ENCODE assay signal across 8 cellular contexts in genomic region chr19:55484571-55485438, GRCh38. TPM values are rescaled to one million over a fixed set of nuclear protein-coding genes. Genes with fewer than 3 reads are reported as not detected.
DNase-seq lines count a peak whose midpoint lies in the region; ATAC-seq and TF ChIP-seq lines count a peak whose summit lies in the region.

Gene NAT14, plus strand, starts transcription at chr19:55485188. Its CDS starts 521 bp downstream, at chr19:55485709.

- H3K79me1 ChIP-seq in mesenchymal stem cell (replicated peaks; ENCODE audit: low read length, poor library complexity, severe bottlenecking), result peaks cover 22% of the 10 kb centered on the region

- 4% methylated on average over 69 of the region's 80 CpGs for WGBS in mesenchymal stem cell

- no peak for TF ChIP-seq CTCF in HFFc6 (IDR thresholded peaks at IDR 0.05)
- no peak for TF ChIP-seq CTCF in activated CD8-positive, alpha-beta T cell treated with anti-CD3 and anti-CD28 coated beads for 36 hours (IDR thresholded peaks at IDR 0.05)

- H3K4me1 ChIP-seq in effector memory CD4-positive, alpha-beta T cell (ENCODE audit: control insufficient read depth, insufficient read depth, low read length, poor library complexity, severe bottlenecking), result peaks cover 19% of the 10 kb centered on the region
- H3K4me1 ChIP-seq in mesenchymal stem cell (ENCODE audit: control insufficient read depth, insufficient read depth, low read depth, low read length), result peaks cover 65% of the 10 kb centered on the region

- H3K4me3 Mint-ChIP-seq in HFFc6, result peak within 1 kb of the TSS; percentile 87
- peak within 1 kb of the TSS; percentile 82 for H3K4me3 Mint-ChIP-seq in activated CD8-positive, alpha-beta T cell treated with anti-CD3 and anti-CD28 coated beads for 36 hours

- peak within 1 kb of the TSS; percentile 92 for H3K4me2 ChIP-seq in mesenchymal stem cell (ENCODE audit: low read length, poor library complexity, severe bottlenecking)

- H3K27ac Mint-ChIP-seq in HFFc6, result peak within 1 kb of the TSS; percentile 97
- H3K27ac Mint-ChIP-seq in activated CD8-positive, alpha-beta T cell treated with anti-CD3 and anti-CD28 coated beads for 36 hours, result peak within 1 kb of the TSS; percentile 84

- H2BK12ac ChIP-seq in mesenchymal stem cell (ENCODE audit: low read length in 2 of 2), result peak within 1 kb of the TSS; percentile 14 to 92

- H3K36me3 Mint-ChIP-seq in HFFc6 (ENCODE audit: low read depth), result no peaks in the 10 kb centered on the region
- H3K36me3 Mint-ChIP-seq in activated CD8-positive, alpha-beta T cell treated with anti-CD3 and anti-CD28 coated beads for 36 hours (ENCODE audit: low read depth), result no peaks in the 10 kb centered on the region

- peaks cover 30% of the 10 kb centered on the region for H3K4me1 Mint-ChIP-seq in HFFc6 (ENCODE audit: low read depth)
- H3K4me1 Mint-ChIP-seq in activated CD8-positive, alpha-beta T cell treated with anti-CD3 and anti-CD28 coated beads for 36 hours (ENCODE audit: low read depth), result peaks cover 22% of the 10 kb centered on the region

- H3K23ac ChIP-seq in mesenchymal stem cell (ENCODE audit: low read length in 2 of 2), result peak within 1 kb of the TSS in 1 of 2 experiments; percentile 38

- ATAC-seq in activated CD8-positive, alpha-beta T cell treated with anti-CD3 and anti-CD28 coated beads for 36 hours, result peak; percentile 69
- no peak for ATAC-seq in HG03457 (IDR thresholded peaks at IDR 0.05; ENCODE audit: unreplicated experiment)

- H2AK5ac ChIP-seq in mesenchymal stem cell (ENCODE audit: low read length, severe bottlenecking), result peak within 1 kb of the TSS; percentile 38

- H3K9ac ChIP-seq in mesenchymal stem cell (ENCODE audit: low read length), result peak within 1 kb of the TSS; percentile 86

- peak within 1 kb of the TSS; percentile 76 for H4K91ac ChIP-seq in mesenchymal stem cell (ENCODE audit: low read length)

- peak within 1 kb of the TSS; percentile 58 for H3K27ac ChIP-seq in effector memory CD4-positive, alpha-beta T cell (ENCODE audit: insufficient read depth, low read length, poor library complexity, severe bottlenecking)
- peak within 1 kb of the TSS; percentile 87 for H3K27ac ChIP-seq in mesenchymal stem cell (ENCODE audit: low read length, poor library complexity, severe bottlenecking)

- no peaks in the 10 kb centered on the region for H3K9me3 ChIP-seq in effector memory CD4-positive, alpha-beta T cell (ENCODE audit: control insufficient read depth, low read length)
- H3K9me3 ChIP-seq in mesenchymal stem cell (ENCODE audit: control insufficient read depth, low read length), result no peaks in the 10 kb centered on the region

- peak within 1 kb of the TSS; percentile 62 for H2AFZ ChIP-seq in mesenchymal stem cell (ENCODE audit: low read depth, low read length)

- peaks cover 19% of the 10 kb centered on the region for H3K36me3 ChIP-seq in effector memory CD4-positive, alpha-beta T cell (ENCODE audit: control insufficient read depth, insufficient read depth, low read length)
- H3K36me3 ChIP-seq in mesenchymal stem cell (ENCODE audit: control insufficient read depth in 1 of 2, insufficient read depth in 2 of 2, low read depth in 1 of 2, low read length in 2 of 2), result peaks cover 6 to 59% of the 10 kb centered on the region in 2 experiments

- H3K27me3 Mint-ChIP-seq in HFFc6 (ENCODE audit: insufficient read depth), result peaks cover 4% of the 10 kb centered on the region
- no peaks in the 10 kb centered on the region for H3K27me3 Mint-ChIP-seq in activated CD8-positive, alpha-beta T cell treated with anti-CD3 and anti-CD28 coated beads for 36 hours

- no peaks in the 10 kb centered on the region for H3K27me3 ChIP-seq in effector memory CD4-positive, alpha-beta T cell (replicated peaks; ENCODE audit: control insufficient read depth, insufficient read depth, low read length, poor library complexity, severe bottlenecking)
- H3K27me3 ChIP-seq in mesenchymal stem cell (ENCODE audit: control insufficient read depth in 1 of 2, insufficient read depth in 1 of 2, low read length in 2 of 2), result no peaks in the 10 kb centered on the region

- H4K8ac ChIP-seq in mesenchymal stem cell (ENCODE audit: low read length), result peak within 1 kb of the TSS; percentile 90

- intact Hi-C loops in activated CD8-positive, alpha-beta T cell treated with anti-CD3 and anti-CD28 coated beads for 36 hours (cut with micrococcal nuclease), result no loop called here

- POLR2A ChIA-PET in activated CD8-positive, alpha-beta T cell treated with anti-CD3 and anti-CD28 coated beads for 36 hours (lab: Charles Lee), result interaction anchor here (0.7 to 3.5 kb wide), 6 partner anchors 8 to 287 kb away, joined by 3 to 22 read pairs (median 5); partner anchors contain the start of genes UBE2S and ZNF628

- H2BK120ac ChIP-seq in mesenchymal stem cell (ENCODE audit: low read depth, low read length), result peak within 1 kb of the TSS; percentile 99

- peak within 1 kb of the TSS; percentile 81 for H2BK5ac ChIP-seq in mesenchymal stem cell (ENCODE audit: low read depth, low read length, poor library complexity, severe bottlenecking)

- CTCF ChIA-PET in activated CD8-positive, alpha-beta T cell treated with anti-CD3 and anti-CD28 coated beads for 36 hours (lab: Charles Lee), result interaction anchor here (0.9 to 5.6 kb wide), 4 partner anchors 9 to 122 kb away, joined by 3 to 31 read pairs (median 6); partner anchors contain the start of gene ZNF628

- H2BK15ac ChIP-seq in mesenchymal stem cell (ENCODE audit: low read depth, poor library complexity, severe bottlenecking), result peak within 1 kb of the TSS; percentile 98

- peak within 1 kb of the TSS; percentile 82 to 94 for H3K18ac ChIP-seq in mesenchymal stem cell (ENCODE audit: low read depth in 1 of 2, low read length in 2 of 2)

- H3K14ac ChIP-seq in mesenchymal stem cell (ENCODE audit: low read length in 2 of 2), result peak within 1 kb of the TSS; percentile 48 to 83

- DNase-seq in DMS53 (lab: John Stamatoyannopoulos, UW), result peak; percentile 87
- DNase-seq in HFFc6, result peak; percentile 36
- DNase-seq in NCI-H524 (lab: John Stamatoyannopoulos, UW), result peak; percentile 47 to 79
- peak; percentile 67 for DNase-seq in activated CD8-positive, alpha-beta T cell treated with anti-CD3 and anti-CD28 coated beads for 36 hours
- DNase-seq in effector memory CD4-positive, alpha-beta T cell, result peak; percentile 32 to 57 (median 50)
- peak; percentile 86 for DNase-seq in mesenchymal stem cell
- peak; percentile 19 to 25 for DNase-seq in stimulated activated CD8-positive, alpha-beta memory T cell treated with anti-CD3 and anti-CD28 coated beads, Interleukin-4, amount 100 ng/mL, for 4 hours (ENCODE audit: low read depth in 2 of 2, low spot score in 1 of 2)

- no peaks in the 10 kb centered on the region for H3K9me3 Mint-ChIP-seq in HFFc6
- H3K9me3 Mint-ChIP-seq in activated CD8-positive, alpha-beta T cell treated with anti-CD3 and anti-CD28 coated beads for 36 hours, result no peaks in the 10 kb centered on the region

- peak within 1 kb of the TSS; percentile 92 to 97 for H3K4ac ChIP-seq in mesenchymal stem cell (ENCODE audit: low read depth in 1 of 2, low read length in 2 of 2)

- H3K4me3 ChIP-seq in effector memory CD4-positive, alpha-beta T cell (ENCODE audit: insufficient read depth, low read depth, low read length, poor library complexity, severe bottlenecking), result peak within 1 kb of the TSS; percentile 75
- H3K4me3 ChIP-seq in mesenchymal stem cell (ENCODE audit: insufficient read depth in 1 of 2, low read depth in 1 of 2, low read length in 2 of 2), result peak within 1 kb of the TSS; percentile 72 to 78

RNA-seq across cellular contexts. Expression of gene NAT14, which starts in this region (rescaled TPM):
- total RNA-seq in HFFc6 (2021; fragmentation: NEBNext Ultra II Directional; extraction: Animal tissue kit (Norgen Biotek cat#: 25700)), result 10 to 100 TPM; 53.3 to 72.0 (median 61.3) TPM
- total RNA-seq in activated CD8-positive, alpha-beta T cell treated with anti-CD3 and anti-CD28 coated beads for 36 hours, result 10 to 100 TPM; 18.9 to 19.9 TPM
- 106 TPM for polyA plus RNA-seq in mesenchymal stem cell (2013, experiment 1 of 2)
- polyA plus RNA-seq in mesenchymal stem cell (2013, experiment 2 of 2), result 108 TPM

Comparison
In these comparisons a context has a peak if more than half of its experiments do, and no peak if none do; other contexts are left out.
1. DNase-seq: peak in every context shown above with its lines; median percentile 87 in DMS53; 86 in mesenchymal stem cell; 67 in activated CD8-positive, alpha-beta T cell treated with anti-CD3 and anti-CD28 coated beads for 36 hours; 63 in NCI-H524; 50 in effector memory CD4-positive, alpha-beta T cell; 36 in HFFc6; 22 in stimulated activated CD8-positive, alpha-beta memory T cell treated with anti-CD3 and anti-CD28 coated beads, Interleukin-4, amount 100 ng/mL, for 4 hours.